In the genomic region with DNA sequence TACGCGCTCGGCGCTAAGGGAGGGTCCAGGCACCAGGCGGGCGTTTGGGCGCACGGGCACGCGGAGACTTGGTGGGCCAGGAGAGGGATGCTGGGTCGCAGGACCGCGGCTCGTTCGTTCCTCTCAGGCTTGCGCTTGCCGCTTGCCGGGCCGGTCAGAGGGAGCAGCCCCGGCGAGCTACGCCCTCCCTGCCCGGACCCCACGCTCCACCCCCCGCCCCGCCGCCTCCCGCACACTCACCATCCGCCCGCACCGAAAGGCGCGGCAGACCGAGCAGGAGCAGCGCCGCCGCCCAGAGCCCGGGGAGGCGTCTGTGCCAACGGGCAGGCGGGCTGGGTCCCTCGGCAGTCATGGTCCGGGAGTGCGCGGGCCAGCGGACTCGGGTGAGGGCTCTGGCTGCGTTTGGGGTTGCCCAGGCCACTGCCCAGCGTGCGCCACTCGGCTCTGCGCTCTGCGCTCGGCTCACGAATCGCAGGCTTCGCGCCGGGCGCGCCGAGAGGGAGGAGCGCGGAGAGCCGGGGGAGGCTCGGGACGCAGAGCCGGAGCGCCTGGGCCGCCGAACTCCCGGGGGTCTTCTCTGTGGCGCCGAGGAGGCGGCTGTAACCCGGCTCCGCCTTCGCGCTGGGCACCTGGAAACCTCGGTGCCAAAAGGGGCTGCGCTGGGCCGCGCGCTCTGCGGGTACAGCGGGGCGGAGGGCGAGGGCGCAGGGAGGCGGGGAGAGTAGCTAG, we compare ENCODE assay signal across 9 cellular contexts. TPM values are rescaled to one million over a fixed set of nuclear protein-coding genes. Genes with fewer than 3 reads are reported as not detected.
DNase-seq lines count a peak whose midpoint lies in the region; ATAC-seq and TF ChIP-seq lines count a peak whose summit lies in the region.
"Had no signal": no experiment of that assay in that cellular context is flagged by ENCODE, and none has a peak within 500 bp of the region (broad histone marks: within the 10 kb centered on the region; RNA-seq: fewer than 3 reads in every experiment).

TSS of gene SUSD5 (minus strand) at position 365 of the 729 bp plus-strand sequence. CDS start at position 352, 13 bp downstream.

- H3K4me2 ChIP-seq in MM.1S (ENCODE audit: low read depth, low read length): peak within 1 kb of the TSS; percentile 63

- H3K4me1 ChIP-seq in MM.1S (ENCODE audit: low read length) (no peaks in the 10 kb centered on the region), ectodermal cell (ENCODE audit: control insufficient read depth, insufficient read depth, low read length) (no peaks in the 10 kb centered on the region), mucosa of descending colon (ENCODE audit: low read depth) (peaks cover 8% of the 10 kb centered on the region)

- WGBS in ectodermal cell, 2 experiments: 0% methylated on average over 90 of the region's 90 CpGs

- H3K79me2 ChIP-seq in MM.1S (ENCODE audit: low read length): no peaks in the 10 kb centered on the region

- no peaks in the 10 kb centered on the region for H3K9me2 ChIP-seq in MM.1S (replicated peaks; ENCODE audit: insufficient read depth, low read length)

- ATAC-seq in mucosa of descending colon: peak; percentile 31
- ATAC-seq in HG02973 (IDR thresholded peaks at IDR 0.05; ENCODE audit: unreplicated experiment): no peak
- no peak for ATAC-seq in HG03159 (IDR thresholded peaks at IDR 0.05; ENCODE audit: unreplicated experiment)

- H3K27me3 ChIP-seq in MM.1S (replicated peaks; ENCODE audit: insufficient read depth, low read length): peaks cover 13% of the 10 kb centered on the region
- H3K27me3 ChIP-seq in ectodermal cell (ENCODE audit: control insufficient read depth, insufficient read depth, low read length, poor library complexity, severe bottlenecking): peaks cover 62% of the 10 kb centered on the region

- peak within 1 kb of the TSS; percentile 39; the same call in 1 of the 2 replicates for H2AFZ ChIP-seq in MM.1S (ENCODE audit: low read length)

- H3K4me3 ChIP-seq in MM.1S (ENCODE audit: low read length): peak within 1 kb of the TSS; percentile 42
- H3K4me3 ChIP-seq in ectodermal cell (ENCODE audit: insufficient read depth, low read depth, low read length): peak within 1 kb of the TSS; percentile 55
- no peak within 1 kb of the TSS for H3K4me3 ChIP-seq in mucosa of descending colon

- no peak within 1 kb of the TSS for H3K9ac ChIP-seq in MM.1S (ENCODE audit: low read length)

- TF ChIP-seq CTCF in MM.1S (IDR thresholded peaks at IDR 0.05; ENCODE audit: low read length) (no peak), mucosa of descending colon (IDR thresholded peaks at IDR 0.05) (no peak)

- DNase-seq in COLO668 (lab: John Stamatoyannopoulos, UW; ENCODE audit: unreplicated experiment): peak; percentile 3
- no peak for DNase-seq in MM.1S
- no peak for DNase-seq in mucosa of descending colon
- DNase-seq in KG1 (lab: John Stamatoyannopoulos, UW): no peak
- DNase-seq in NK-92 (lab: John Stamatoyannopoulos, UW; ENCODE audit: unreplicated experiment): no peak

- H3K9me3 ChIP-seq in MM.1S (replicated peaks; ENCODE audit: insufficient read depth, low read length) (no peaks in the 10 kb centered on the region), ectodermal cell (ENCODE audit: control insufficient read depth, low read length) (no peaks in the 10 kb centered on the region), mucosa of descending colon (no peaks in the 10 kb centered on the region)

- intact Hi-C loops in mucosa of descending colon (cut with DNase I, micrococcal nuclease): no loop called here

- no peaks in the 10 kb centered on the region for H4K20me1 ChIP-seq in MM.1S (ENCODE audit: insufficient read depth, low read length)

- H3F3A ChIP-seq in MM.1S (ENCODE audit: insufficient read depth, low read length): no peaks in the 10 kb centered on the region

- no peaks in the 10 kb centered on the region for H3K36me3 ChIP-seq in MM.1S (replicated peaks; ENCODE audit: insufficient read depth, low read length)
- H3K36me3 ChIP-seq in ectodermal cell (ENCODE audit: control insufficient read depth, insufficient read depth, low read length): no peaks in the 10 kb centered on the region
- no peaks in the 10 kb centered on the region for H3K36me3 ChIP-seq in mucosa of descending colon (ENCODE audit: low read depth)

- H3K27ac ChIP-seq in MM.1S (ENCODE audit: low read length): no peak within 1 kb of the TSS
- H3K27ac ChIP-seq in ectodermal cell (ENCODE audit: insufficient read depth, low read depth, low read length, poor library complexity, severe bottlenecking): no peak within 1 kb of the TSS
- H3K27ac ChIP-seq: epithelial cell of prostate had no signal

RNA-seq across cellular contexts. Expression of gene SUSD5, which starts in this region (rescaled TPM):
- polyA plus RNA-seq in ectodermal cell (2013, experiment 1 of 4): 4.5 TPM
- 4.7 TPM for polyA plus RNA-seq in ectodermal cell (2013, experiment 2 of 4)
- 2.2 TPM for polyA plus RNA-seq in ectodermal cell (2013, experiment 3 of 4)
- polyA plus RNA-seq in ectodermal cell (2013, experiment 4 of 4): 3.4 TPM
- total RNA-seq in mucosa of descending colon: 1 to 10 TPM in 1 of 3 donors, under 1 TPM in 2; 0.20 to 1.8 (median 0.60) TPM
